Comparison of ENCODE assay signal across 7 cellular contexts in the genomic region with DNA sequence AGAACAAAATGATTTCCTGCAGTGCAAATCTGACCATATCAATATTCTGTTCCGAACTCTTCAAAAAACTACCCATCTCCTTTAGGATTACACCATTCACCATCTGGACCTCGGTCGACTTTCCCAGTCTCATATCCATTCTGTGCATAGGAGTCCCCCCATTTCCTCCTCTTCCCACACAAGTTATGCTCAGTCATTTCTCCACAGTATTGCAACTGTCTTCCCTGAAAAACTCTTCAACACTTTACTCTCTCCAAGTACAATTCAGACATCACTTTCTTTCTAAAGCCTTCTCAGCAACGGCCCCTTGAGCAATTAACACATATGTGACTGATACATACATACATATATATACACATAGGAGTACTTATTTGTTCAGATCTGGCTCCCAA. TPM values are rescaled to one million over a fixed set of nuclear protein-coding genes. Genes with fewer than 3 reads are reported as not detected.
DNase-seq lines count a peak whose midpoint lies in the region; ATAC-seq and TF ChIP-seq lines count a peak whose summit lies in the region.
"Had no signal": no experiment of that assay in that cellular context is flagged by ENCODE, and none has a peak within 500 bp of the region (broad histone marks: within the 10 kb centered on the region; RNA-seq: fewer than 3 reads in every experiment).

No MANE protein-coding gene starts in this region.

- no peaks in the 10 kb centered on the region for H3K9me3 Mint-ChIP-seq in CD8-positive, alpha-beta T cell
- H3K9me3 Mint-ChIP-seq: T-helper 2 cell treated with Interferon-gamma antibody and Interleukin-4, amounts not matched to agents 5 μg/mL and 100 μg/mL, for 36 hours had no signal

- POLR2A ChIA-PET in CD8-positive, alpha-beta T cell (lab: Charles Lee), result interaction anchor here (1.0 to 3.5 kb wide), 5 partner anchors 11 to 102 kb away, joined by 3 to 21 read pairs (median 19); a partner anchor contains a TSS

- TF ChIP-seq CTCF in CD8-positive, alpha-beta T cell (IDR thresholded peaks at IDR 0.05), result no peak
- no peak for TF ChIP-seq CTCF in ascending aorta (IDR thresholded peaks at IDR 0.05)

- DNase-seq in CD8-positive, alpha-beta T cell, result no peak
- DNase-seq in ascending aorta (ENCODE audit: low spot score in 2 of 2) (no peak), activated T-cell treated with anti-CD3 and anti-CD28 coated beads for 4 hours (no peak), posterior vena cava (ENCODE audit: low spot score) (no peak)
- no peak for DNase-seq in stimulated activated CD4-positive, alpha-beta T cell treated with anti-CD3 and anti-CD28 coated beads, Interleukin-15, amount 100 ng/mL, for 24 hours

- no peak overlapping the region for H3K27ac ChIP-seq in CD8-positive, alpha-beta T cell (ENCODE audit: low read depth, low read length)
- H3K27ac ChIP-seq in ascending aorta (peak overlapping the region; percentile 78 to 80), mucosa of rectum (ENCODE audit: low read depth in 2 of 2, low read length in 2 of 2) (peak overlapping the region in 1 of 2 donors; percentile 70)

- H3K4me1 ChIP-seq in CD8-positive, alpha-beta T cell (ENCODE audit: insufficient read depth, low read length), result peaks cover 29% of the 10 kb centered on the region
- H3K4me1 ChIP-seq in ascending aorta, result peaks cover 6 to 20% of the 10 kb centered on the region in 2 donors
- peaks cover 7 to 12% of the 10 kb centered on the region in 2 donors for H3K4me1 ChIP-seq in mucosa of rectum (ENCODE audit: control insufficient read depth in 2 of 2, insufficient read depth in 2 of 2, low read length in 2 of 2)

- H3K27ac Mint-ChIP-seq in CD8-positive, alpha-beta T cell, result no peak overlapping the region

- ATAC-seq in CD8-positive, alpha-beta T cell, result no peak

- H3K4me3 ChIP-seq in CD8-positive, alpha-beta T cell (ENCODE audit: low read depth, low read length), result peak overlapping the region; percentile 67
- peak overlapping the region; percentile 82 to 84 for H3K4me3 ChIP-seq in ascending aorta
- peak overlapping the region; percentile 76 to 93 for H3K4me3 ChIP-seq in mucosa of rectum (ENCODE audit: low read length in 2 of 2)

- H3K27me3 Mint-ChIP-seq in CD8-positive, alpha-beta T cell (ENCODE audit: low read depth), result no peaks in the 10 kb centered on the region

- H3K36me3 Mint-ChIP-seq in CD8-positive, alpha-beta T cell, result peaks cover 9% of the 10 kb centered on the region

- H3K27me3 ChIP-seq in CD8-positive, alpha-beta T cell (ENCODE audit: insufficient read depth, low read length), result no peaks in the 10 kb centered on the region
- H3K27me3 ChIP-seq in ascending aorta (no peaks in the 10 kb centered on the region), mucosa of rectum (ENCODE audit: control insufficient read depth in 2 of 2, insufficient read depth in 2 of 2, low read length in 2 of 2) (no peaks in the 10 kb centered on the region)

- intact Hi-C loops in CD8-positive, alpha-beta T cell (cut with DNase I, micrococcal nuclease), result no loop called here
- intact Hi-C loops in ascending aorta (cut with DNase I) (loop anchor here (2.0 kb wide), 1 partner anchor 18 kb away; a partner anchor contains a TSS), posterior vena cava (cut with DNase I) (no loop called here)

- H3K36me3 ChIP-seq in CD8-positive, alpha-beta T cell (ENCODE audit: insufficient read depth, low read length), result no peaks in the 10 kb centered on the region
- H3K36me3 ChIP-seq in ascending aorta (no peaks in the 10 kb centered on the region), mucosa of rectum (ENCODE audit: control insufficient read depth in 2 of 2, insufficient read depth in 2 of 2, low read length in 2 of 2) (no peaks in the 10 kb centered on the region)

- H3K4me3 Mint-ChIP-seq in CD8-positive, alpha-beta T cell, result no peak overlapping the region
- H3K4me3 Mint-ChIP-seq: T-helper 2 cell treated with Interferon-gamma antibody and Interleukin-4, amounts not matched to agents 5 μg/mL and 100 μg/mL, for 36 hours had no signal

- peak overlapping the region; percentile 69 to 85 for H3K9ac ChIP-seq in mucosa of rectum (ENCODE audit: low read depth in 1 of 2, low read length in 2 of 2)

- peaks cover 16% of the 10 kb centered on the region for H3K4me1 Mint-ChIP-seq in CD8-positive, alpha-beta T cell (ENCODE audit: low read depth)

- H3K9me3 ChIP-seq in CD8-positive, alpha-beta T cell (ENCODE audit: low read length), result no peaks in the 10 kb centered on the region
- H3K9me3 ChIP-seq in ascending aorta (no peaks in the 10 kb centered on the region), mucosa of rectum (ENCODE audit: control insufficient read depth in 2 of 2, low read length in 2 of 2) (no peaks in the 10 kb centered on the region)

- CTCF ChIA-PET in CD8-positive, alpha-beta T cell (lab: Charles Lee), result no interaction called here

RNA-seq across cellular contexts. Expression of a gene that starts 0.8 kb away (rescaled TPM):
- 1 to 10 TPM; 4.9 to 5.9 TPM for total RNA-seq in CD8-positive, alpha-beta T cell
- total RNA-seq in ascending aorta (0.96 TPM), posterior vena cava (1 to 10 TPM; 5.4 to 5.8 TPM)

RNA-seq across cellular contexts. Expression of a gene that starts 10.3 kb away (rescaled TPM):
- total RNA-seq in CD8-positive, alpha-beta T cell, result 10 to 100 TPM; 20.2 to 21.0 TPM
- total RNA-seq in ascending aorta (36.5 TPM), posterior vena cava (10 to 100 TPM; 64.1 to 75.4 TPM)

RNA-seq across cellular contexts. Expression of a gene that starts 17.4 kb away (rescaled TPM):
- 1 to 10 TPM; 3.6 to 3.7 TPM for total RNA-seq in CD8-positive, alpha-beta T cell
- total RNA-seq in ascending aorta (2.0 TPM), posterior vena cava (1 to 10 TPM; 7.7 to 9.0 TPM)

RNA-seq across cellular contexts. Expression of a gene that starts 25.4 kb away (rescaled TPM):
- 10 to 100 TPM; 77.6 to 79.5 TPM for total RNA-seq in CD8-positive, alpha-beta T cell
- total RNA-seq in ascending aorta (25.1 TPM), posterior vena cava (10 to 100 TPM; 35.1 to 46.8 TPM)
